In genomic region chr14:102390064-102390463, GRCh38 we compare ENCODE assay signal across 1 cellular context.
TF ChIP-seq lines count a peak whose summit lies in the region.

No MANE protein-coding gene starts in this region.

TF ChIP-seq in GM23338, 12 proteins besides CTCF, POLR2A, EP300 and RAD21 (continued from another document):
- TF ChIP-seq, protein P1, sequence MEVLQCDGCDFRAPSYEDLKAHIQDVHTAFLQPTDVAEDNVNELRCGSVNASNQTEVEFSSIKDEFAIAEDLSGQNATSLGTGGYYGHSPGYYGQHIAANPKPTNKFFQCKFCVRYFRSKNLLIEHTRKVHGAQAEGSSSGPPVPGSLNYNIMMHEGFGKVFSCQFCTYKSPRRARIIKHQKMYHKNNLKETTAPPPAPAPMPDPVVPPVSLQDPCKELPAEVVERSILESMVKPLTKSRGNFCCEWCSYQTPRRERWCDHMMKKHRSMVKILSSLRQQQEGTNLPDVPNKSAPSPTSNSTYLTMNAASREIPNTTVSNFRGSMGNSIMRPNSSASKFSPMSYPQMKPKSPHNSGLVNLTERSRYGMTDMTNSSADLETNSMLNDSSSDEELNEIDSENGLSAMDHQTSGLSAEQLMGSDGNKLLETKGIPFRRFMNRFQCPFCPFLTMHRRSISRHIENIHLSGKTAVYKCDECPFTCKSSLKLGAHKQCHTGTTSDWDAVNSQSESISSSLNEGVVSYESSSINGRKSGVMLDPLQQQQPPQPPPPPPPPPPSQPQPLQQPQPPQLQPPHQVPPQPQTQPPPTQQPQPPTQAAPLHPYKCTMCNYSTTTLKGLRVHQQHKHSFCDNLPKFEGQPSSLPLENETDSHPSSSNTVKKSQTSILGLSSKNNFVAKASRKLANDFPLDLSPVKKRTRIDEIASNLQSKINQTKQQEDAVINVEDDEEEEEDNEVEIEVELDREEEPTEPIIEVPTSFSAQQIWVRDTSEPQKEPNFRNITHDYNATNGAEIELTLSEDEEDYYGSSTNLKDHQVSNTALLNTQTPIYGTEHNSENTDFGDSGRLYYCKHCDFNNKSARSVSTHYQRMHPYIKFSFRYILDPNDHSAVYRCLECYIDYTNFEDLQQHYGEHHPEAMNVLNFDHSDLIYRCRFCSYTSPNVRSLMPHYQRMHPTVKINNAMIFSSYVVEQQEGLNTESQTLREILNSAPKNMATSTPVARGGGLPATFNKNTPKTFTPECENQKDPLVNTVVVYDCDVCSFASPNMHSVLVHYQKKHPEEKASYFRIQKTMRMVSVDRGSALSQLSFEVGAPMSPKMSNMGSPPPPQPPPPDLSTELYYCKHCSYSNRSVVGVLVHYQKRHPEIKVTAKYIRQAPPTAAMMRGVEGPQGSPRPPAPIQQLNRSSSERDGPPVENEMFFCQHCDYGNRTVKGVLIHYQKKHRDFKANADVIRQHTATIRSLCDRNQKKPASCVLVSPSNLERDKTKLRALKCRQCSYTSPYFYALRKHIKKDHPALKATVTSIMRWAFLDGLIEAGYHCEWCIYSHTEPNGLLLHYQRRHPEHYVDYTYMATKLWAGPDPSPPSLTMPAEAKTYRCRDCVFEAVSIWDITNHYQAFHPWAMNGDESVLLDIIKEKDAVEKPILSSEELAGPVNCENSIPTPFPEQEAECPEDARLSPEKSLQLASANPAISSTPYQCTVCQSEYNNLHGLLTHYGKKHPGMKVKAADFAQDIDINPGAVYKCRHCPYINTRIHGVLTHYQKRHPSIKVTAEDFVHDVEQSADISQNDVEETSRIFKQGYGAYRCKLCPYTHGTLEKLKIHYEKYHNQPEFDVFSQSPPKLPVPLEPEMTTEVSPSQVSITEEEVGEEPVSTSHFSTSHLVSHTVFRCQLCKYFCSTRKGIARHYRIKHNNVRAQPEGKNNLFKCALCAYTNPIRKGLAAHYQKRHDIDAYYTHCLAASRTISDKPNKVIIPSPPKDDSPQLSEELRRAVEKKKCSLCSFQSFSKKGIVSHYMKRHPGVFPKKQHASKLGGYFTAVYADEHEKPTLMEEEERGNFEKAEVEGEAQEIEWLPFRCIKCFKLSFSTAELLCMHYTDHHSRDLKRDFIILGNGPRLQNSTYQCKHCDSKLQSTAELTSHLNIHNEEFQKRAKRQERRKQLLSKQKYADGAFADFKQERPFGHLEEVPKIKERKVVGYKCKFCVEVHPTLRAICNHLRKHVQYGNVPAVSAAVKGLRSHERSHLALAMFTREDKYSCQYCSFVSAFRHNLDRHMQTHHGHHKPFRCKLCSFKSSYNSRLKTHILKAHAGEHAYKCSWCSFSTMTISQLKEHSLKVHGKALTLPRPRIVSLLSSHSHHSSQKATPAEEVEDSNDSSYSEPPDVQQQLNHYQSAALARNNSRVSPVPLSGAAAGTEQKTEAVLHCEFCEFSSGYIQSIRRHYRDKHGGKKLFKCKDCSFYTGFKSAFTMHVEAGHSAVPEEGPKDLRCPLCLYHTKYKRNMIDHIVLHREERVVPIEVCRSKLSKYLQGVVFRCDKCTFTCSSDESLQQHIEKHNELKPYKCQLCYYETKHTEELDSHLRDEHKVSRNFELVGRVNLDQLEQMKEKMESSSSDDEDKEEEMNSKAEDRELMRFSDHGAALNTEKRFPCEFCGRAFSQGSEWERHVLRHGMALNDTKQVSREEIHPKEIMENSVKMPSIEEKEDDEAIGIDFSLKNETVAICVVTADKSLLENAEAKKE (CRISPR knock-in tag; IDR thresholded peaks at IDR 0.05), result no peak
- no peak for TF ChIP-seq NANOG (IDR thresholded peaks at IDR 0.05; ENCODE audit: borderline replicate concordance)
- no peak for TF ChIP-seq STAT1 (IDR thresholded peaks at IDR 0.05; ENCODE audit: unreplicated experiment)
- no peak for TF ChIP-seq POLR2AphosphoS5 (IDR thresholded peaks at IDR 0.05; ENCODE audit: low read depth)
